Comparison of ENCODE assay signal across 1 cellular context in the genomic region with DNA sequence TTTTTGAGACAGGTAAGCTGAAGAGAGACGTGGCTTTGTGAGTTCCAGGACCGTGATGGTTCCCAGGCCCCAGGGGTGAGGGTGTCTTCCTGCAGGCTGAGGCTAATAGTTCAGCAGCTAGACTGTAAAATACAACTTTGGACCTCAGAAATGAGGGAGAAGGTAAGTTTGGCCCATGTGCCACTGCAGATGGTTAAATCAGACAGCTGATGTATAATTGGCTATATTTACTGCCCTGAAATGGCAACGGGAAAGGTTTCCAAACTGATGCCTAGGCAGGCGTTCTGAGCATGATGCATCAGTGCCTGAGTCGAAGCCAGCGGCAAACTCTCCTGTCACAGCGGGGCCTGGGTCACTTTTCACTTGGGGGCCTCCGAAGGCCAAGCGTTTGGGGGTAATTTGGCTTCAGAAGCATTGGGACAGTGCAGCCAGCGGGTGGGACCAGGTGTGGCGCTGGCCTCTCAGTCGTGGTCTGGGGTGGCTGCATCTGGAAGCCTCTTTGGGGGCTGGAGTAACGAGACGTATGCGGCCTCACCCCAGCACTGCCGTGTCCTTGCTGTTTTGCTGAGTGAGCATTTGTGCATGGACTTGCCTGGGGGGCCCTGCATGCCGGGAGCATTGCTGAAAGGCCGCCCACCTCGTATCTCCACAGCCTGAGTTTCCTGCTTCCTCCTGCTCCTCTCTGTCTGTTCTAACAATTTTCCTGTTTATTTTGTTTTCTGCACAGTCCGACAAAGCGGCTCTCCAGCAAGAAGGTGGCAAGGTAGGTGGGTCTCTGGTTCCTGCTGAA.
TF ChIP-seq lines count a peak whose summit lies in the region.

No MANE protein-coding gene starts in this region.

TF ChIP-seq in GM23338, 12 proteins besides CTCF, POLR2A, EP300 and RAD21 (continued from another document):
- TF ChIP-seq, protein P1, sequence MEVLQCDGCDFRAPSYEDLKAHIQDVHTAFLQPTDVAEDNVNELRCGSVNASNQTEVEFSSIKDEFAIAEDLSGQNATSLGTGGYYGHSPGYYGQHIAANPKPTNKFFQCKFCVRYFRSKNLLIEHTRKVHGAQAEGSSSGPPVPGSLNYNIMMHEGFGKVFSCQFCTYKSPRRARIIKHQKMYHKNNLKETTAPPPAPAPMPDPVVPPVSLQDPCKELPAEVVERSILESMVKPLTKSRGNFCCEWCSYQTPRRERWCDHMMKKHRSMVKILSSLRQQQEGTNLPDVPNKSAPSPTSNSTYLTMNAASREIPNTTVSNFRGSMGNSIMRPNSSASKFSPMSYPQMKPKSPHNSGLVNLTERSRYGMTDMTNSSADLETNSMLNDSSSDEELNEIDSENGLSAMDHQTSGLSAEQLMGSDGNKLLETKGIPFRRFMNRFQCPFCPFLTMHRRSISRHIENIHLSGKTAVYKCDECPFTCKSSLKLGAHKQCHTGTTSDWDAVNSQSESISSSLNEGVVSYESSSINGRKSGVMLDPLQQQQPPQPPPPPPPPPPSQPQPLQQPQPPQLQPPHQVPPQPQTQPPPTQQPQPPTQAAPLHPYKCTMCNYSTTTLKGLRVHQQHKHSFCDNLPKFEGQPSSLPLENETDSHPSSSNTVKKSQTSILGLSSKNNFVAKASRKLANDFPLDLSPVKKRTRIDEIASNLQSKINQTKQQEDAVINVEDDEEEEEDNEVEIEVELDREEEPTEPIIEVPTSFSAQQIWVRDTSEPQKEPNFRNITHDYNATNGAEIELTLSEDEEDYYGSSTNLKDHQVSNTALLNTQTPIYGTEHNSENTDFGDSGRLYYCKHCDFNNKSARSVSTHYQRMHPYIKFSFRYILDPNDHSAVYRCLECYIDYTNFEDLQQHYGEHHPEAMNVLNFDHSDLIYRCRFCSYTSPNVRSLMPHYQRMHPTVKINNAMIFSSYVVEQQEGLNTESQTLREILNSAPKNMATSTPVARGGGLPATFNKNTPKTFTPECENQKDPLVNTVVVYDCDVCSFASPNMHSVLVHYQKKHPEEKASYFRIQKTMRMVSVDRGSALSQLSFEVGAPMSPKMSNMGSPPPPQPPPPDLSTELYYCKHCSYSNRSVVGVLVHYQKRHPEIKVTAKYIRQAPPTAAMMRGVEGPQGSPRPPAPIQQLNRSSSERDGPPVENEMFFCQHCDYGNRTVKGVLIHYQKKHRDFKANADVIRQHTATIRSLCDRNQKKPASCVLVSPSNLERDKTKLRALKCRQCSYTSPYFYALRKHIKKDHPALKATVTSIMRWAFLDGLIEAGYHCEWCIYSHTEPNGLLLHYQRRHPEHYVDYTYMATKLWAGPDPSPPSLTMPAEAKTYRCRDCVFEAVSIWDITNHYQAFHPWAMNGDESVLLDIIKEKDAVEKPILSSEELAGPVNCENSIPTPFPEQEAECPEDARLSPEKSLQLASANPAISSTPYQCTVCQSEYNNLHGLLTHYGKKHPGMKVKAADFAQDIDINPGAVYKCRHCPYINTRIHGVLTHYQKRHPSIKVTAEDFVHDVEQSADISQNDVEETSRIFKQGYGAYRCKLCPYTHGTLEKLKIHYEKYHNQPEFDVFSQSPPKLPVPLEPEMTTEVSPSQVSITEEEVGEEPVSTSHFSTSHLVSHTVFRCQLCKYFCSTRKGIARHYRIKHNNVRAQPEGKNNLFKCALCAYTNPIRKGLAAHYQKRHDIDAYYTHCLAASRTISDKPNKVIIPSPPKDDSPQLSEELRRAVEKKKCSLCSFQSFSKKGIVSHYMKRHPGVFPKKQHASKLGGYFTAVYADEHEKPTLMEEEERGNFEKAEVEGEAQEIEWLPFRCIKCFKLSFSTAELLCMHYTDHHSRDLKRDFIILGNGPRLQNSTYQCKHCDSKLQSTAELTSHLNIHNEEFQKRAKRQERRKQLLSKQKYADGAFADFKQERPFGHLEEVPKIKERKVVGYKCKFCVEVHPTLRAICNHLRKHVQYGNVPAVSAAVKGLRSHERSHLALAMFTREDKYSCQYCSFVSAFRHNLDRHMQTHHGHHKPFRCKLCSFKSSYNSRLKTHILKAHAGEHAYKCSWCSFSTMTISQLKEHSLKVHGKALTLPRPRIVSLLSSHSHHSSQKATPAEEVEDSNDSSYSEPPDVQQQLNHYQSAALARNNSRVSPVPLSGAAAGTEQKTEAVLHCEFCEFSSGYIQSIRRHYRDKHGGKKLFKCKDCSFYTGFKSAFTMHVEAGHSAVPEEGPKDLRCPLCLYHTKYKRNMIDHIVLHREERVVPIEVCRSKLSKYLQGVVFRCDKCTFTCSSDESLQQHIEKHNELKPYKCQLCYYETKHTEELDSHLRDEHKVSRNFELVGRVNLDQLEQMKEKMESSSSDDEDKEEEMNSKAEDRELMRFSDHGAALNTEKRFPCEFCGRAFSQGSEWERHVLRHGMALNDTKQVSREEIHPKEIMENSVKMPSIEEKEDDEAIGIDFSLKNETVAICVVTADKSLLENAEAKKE (CRISPR knock-in tag; IDR thresholded peaks at IDR 0.05) = no peak
- TF ChIP-seq CREB1 (CRISPR knock-in tag; IDR thresholded peaks at IDR 0.05; ENCODE audit: low read depth) (no peak), EZH2phosphoT487 (IDR thresholded peaks at IDR 0.05; ENCODE audit: unreplicated experiment) (no peak), STAT1 (IDR thresholded peaks at IDR 0.05; ENCODE audit: unreplicated experiment) (no peak), JUNB (IDR thresholded peaks at IDR 0.05; ENCODE audit: unreplicated experiment) (no peak)
